In the genomic region with DNA sequence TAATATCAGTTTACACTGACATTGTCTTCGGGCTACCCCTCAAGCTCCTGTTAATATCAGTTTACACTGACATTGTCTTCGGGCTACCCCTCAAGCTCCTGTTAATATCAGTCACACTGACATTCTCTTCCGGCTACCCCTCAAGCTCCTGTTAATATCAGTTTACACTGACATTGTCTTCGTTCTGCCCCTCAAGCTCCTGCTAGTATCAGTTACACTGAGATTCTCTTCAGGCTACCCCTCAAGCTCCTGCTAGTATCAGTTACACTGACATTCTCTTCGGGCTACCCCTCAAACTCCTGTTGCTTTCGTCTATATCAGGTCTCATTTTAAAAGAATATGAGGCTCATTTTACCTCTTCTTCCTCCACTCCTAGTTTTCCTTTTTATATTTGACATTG, we compare ENCODE assay signal across 7 cellular contexts.
A peak's percentile ranks its signal among the peaks of the same experiment; 100 is the strongest.
DNase-seq lines count a peak whose midpoint lies in the region; ATAC-seq, FAIRE-seq and TF ChIP-seq lines count a peak whose summit lies in the region.
"Not testable (repeated sequence)": the region's sequence is repeated elsewhere in the genome, so short reads cannot be mapped to it uniquely, and the experiment has no call there.

No MANE protein-coding gene starts in this region.

- peaks cover 34 to 46% (median 41%) of the 10 kb centered on the region in 3 experiments for H3K36me3 Mint-ChIP-seq in H9 (ENCODE audit: insufficient read depth in 1 of 3, low read depth in 3 of 3)
- peaks cover 66% of the 10 kb centered on the region for H3K36me3 Mint-ChIP-seq in activated B cell treated with CpG ODN at 0.5 μM for 24 hours (ENCODE audit: low read depth)
- H3K36me3 Mint-ChIP-seq in nephron (ENCODE audit: low read depth), result peaks cover 68% of the 10 kb centered on the region

- H2BK120ac ChIP-seq in H9 (ENCODE audit: low read depth, low read length, poor library complexity, severe bottlenecking); H1 (replicated peaks; ENCODE audit: low read depth, low read length): not testable (repeated sequence)

- H3K4me2 ChIP-seq in H9 (ENCODE audit: insufficient read depth, insufficient read length, low read length); H1 (ENCODE audit: insufficient read depth in 1 of 2, low read depth in 2 of 2, low read length in 2 of 2): not testable (repeated sequence)

- H3K4me3 ChIP-seq in H1 (ENCODE audit: extremely low read depth in 1 of 4, insufficient read depth in 2 of 4, low read depth in 3 of 4, low read length in 4 of 4); psoas muscle: not testable (repeated sequence)

- not testable (repeated sequence) for TF ChIP-seq EP300 in H1 (IDR thresholded peaks at IDR 0.05; ENCODE audit: borderline replicate concordance in 1 of 2, low read depth in 2 of 2, low read length in 2 of 2)

- intact Hi-C loops in activated B cell treated with CpG ODN at 0.5 μM for 24 hours (cut with micrococcal nuclease); psoas muscle (cut with DNase I): not testable (repeated sequence)

- not testable (repeated sequence) for H3K27me3 ChIP-seq in H9 (ENCODE audit: insufficient read depth, low read length); H1 (replicated peaks in 1 of 4; ENCODE audit: control insufficient read depth in 3 of 4, extremely low read depth in 1 of 4, insufficient read depth in 3 of 4, low read length in 3 of 4); psoas muscle (ENCODE audit: insufficient read depth in 3 of 3, low read length in 2 of 3)

- TF ChIP-seq POLR2A in H1 (IDR thresholded peaks at IDR 0.05; ENCODE audit: control extremely low read depth in 1 of 2, low read depth in 2 of 2, low read length in 2 of 2), result not testable (repeated sequence)

- ATAC-seq in activated B cell treated with CpG ODN at 0.5 μM for 24 hours (ENCODE audit: low read depth); psoas muscle: not testable (repeated sequence)

- not testable (repeated sequence) for DNase-seq in H9; activated B cell treated with CpG ODN at 0.5 μM for 24 hours; H1 (ENCODE audit: low read depth in 1 of 2, low spot score in 2 of 2); psoas muscle
- DNase-seq in NCI-H2107 (lab: John Stamatoyannopoulos, UW) (peak; percentile 40), NCI-H2171 treated with DMSO at 0.1 percent for 48 hours (lab: John Stamatoyannopoulos, UW) (peak; percentile 72)

- H3K79me2 ChIP-seq in H9 (ENCODE audit: insufficient read depth, low read length); H1 (ENCODE audit: control insufficient read depth in 1 of 2, insufficient read depth in 2 of 2, low read length in 2 of 2): not testable (repeated sequence)

- not testable (repeated sequence) for H3K4ac ChIP-seq in H9 (ENCODE audit: low read depth, low read length); H1 (replicated peaks; ENCODE audit: insufficient read length, low read depth, low read length)

- H4K5ac ChIP-seq in H9 (ENCODE audit: insufficient read length, low read depth, low read length); H1 (ENCODE audit: insufficient read length, low read depth, low read length): not testable (repeated sequence)

- H3K9me3 ChIP-seq in H9 (ENCODE audit: control insufficient read depth, low read depth, low read length); H1 (ENCODE audit: insufficient read depth in 2 of 2, low read depth in 1 of 2, low read length in 1 of 2); psoas muscle: not testable (repeated sequence)

- H3K36me3 ChIP-seq in H1 (ENCODE audit: control insufficient read depth in 2 of 4, insufficient read depth in 4 of 4, low read length in 3 of 4), result peaks cover 0 to 29% (median 5%) of the 10 kb centered on the region in 4 experiments; a peak in 4 of 8 replicates
- H3K36me3 ChIP-seq in psoas muscle (ENCODE audit: insufficient read depth in 1 of 2, low read depth in 1 of 2), result peaks cover 10 to 77% of the 10 kb centered on the region in 2 donors

- H3K4me1 ChIP-seq in H9 (ENCODE audit: insufficient read depth, low read length); psoas muscle: not testable (repeated sequence)
- H3K4me1 ChIP-seq in H1 (replicated peaks in 1 of 4; ENCODE audit: control insufficient read depth in 3 of 4, insufficient read depth in 4 of 4, low read length in 3 of 4), result peaks cover 6 to 24% (median 19%) of the 10 kb centered on the region in 4 experiments; a peak in 5 of 7 replicates

- TF ChIP-seq CTCF in H9 (conservative IDR thresholded peaks at IDR 0.05); activated B cell treated with CpG ODN at 0.5 μM for 24 hours (IDR thresholded peaks at IDR 0.05); H1 (IDR thresholded peaks at IDR 0.05; ENCODE audit: control extremely low read depth in 1 of 3, insufficient read depth in 1 of 3, low read depth in 1 of 3, low read length in 3 of 3); nephron (IDR thresholded peaks at IDR 0.05; ENCODE audit: unreplicated experiment in 3 of 3); psoas muscle (IDR thresholded peaks at IDR 0.05): not testable (repeated sequence)

- FAIRE-seq in H1 (lab: Jason Lieb, UNC), result not testable (repeated sequence)

- H2AK5ac ChIP-seq in H9 (ENCODE audit: insufficient read length, low read length); H1 (ENCODE audit: low read depth, low read length): not testable (repeated sequence)

- H3K9ac ChIP-seq in H9 (ENCODE audit: extremely low read depth, insufficient read length, low read length); H1 (replicated peaks in 1 of 4; ENCODE audit: extremely low read depth in 1 of 4, low read depth in 3 of 4, low read length in 3 of 4): not testable (repeated sequence)

- H2BK5ac ChIP-seq in H9 (ENCODE audit: insufficient read length, low read length), result not testable (repeated sequence)
- peak overlapping the region; percentile 36; the same call in 1 of the 2 replicates for H2BK5ac ChIP-seq in H1 (ENCODE audit: low read depth, low read length)

- POLR2A ChIA-PET in activated B cell treated with CpG ODN at 0.5 μM for 24 hours (lab: Charles Lee) (interaction anchor here (0.5 to 0.6 kb wide), 2 partner anchors 40 to 103 kb away, joined by 6 read pairs; no protein-coding TSS in a partner anchor), H1 (lab: Charles Lee; ENCODE audit: partially characterized antibody) (interaction anchor here (1.0 to 3.7 kb wide), 3 partner anchors 10 to 24 kb away, joined by 5 to 13 read pairs (median 13); no protein-coding TSS in a partner anchor)

- H4K91ac ChIP-seq in H9 (ENCODE audit: insufficient read length, low read depth, low read length), result not testable (repeated sequence)
- peak overlapping the region; percentile 3 for H4K91ac ChIP-seq in H1 (replicated peaks; ENCODE audit: insufficient read length, low read length)

- H3K9me3 Mint-ChIP-seq in H9, activated B cell treated with CpG ODN at 0.5 μM for 24 hours, nephron: not testable (repeated sequence)

- not testable (repeated sequence) for H2BK20ac ChIP-seq in H9 (ENCODE audit: low read depth, low read length, poor library complexity, severe bottlenecking); H1 (ENCODE audit: low read length)

- H3K27ac Mint-ChIP-seq in H9 (peak overlapping the region; percentile 28 to 74 (median 55); a peak in 5 of 7 replicates), activated B cell treated with CpG ODN at 0.5 μM for 24 hours (peak overlapping the region; percentile 42), nephron (peak overlapping the region; percentile 7 to 25 (median 16))

- not testable (repeated sequence) for H3K23me2 ChIP-seq in H9 (ENCODE audit: insufficient read length, low read depth, low read length, poor library complexity, severe bottlenecking); H1 (ENCODE audit: low read depth, low read length)

- not testable (repeated sequence) for H3K27me3 Mint-ChIP-seq in H9 (ENCODE audit: low read depth); activated B cell treated with CpG ODN at 0.5 μM for 24 hours; nephron (ENCODE audit: low read depth)

- CTCF ChIA-PET in activated B cell treated with CpG ODN at 0.5 μM for 24 hours (lab: Charles Lee), result not testable (repeated sequence)
- CTCF ChIA-PET in H1 (lab: Charles Lee; ENCODE audit: partially characterized antibody), result interaction anchor here (0.7 to 1.0 kb wide), 4 partner anchors 48 to 223 kb away, joined by 3 to 4 read pairs (median 3); no protein-coding TSS in a partner anchor

- H4K8ac ChIP-seq in H9 (replicated peaks; ENCODE audit: insufficient read length, low read depth, low read length); H1 (ENCODE audit: extremely low read depth, insufficient read depth, low read length): not testable (repeated sequence)

- H2BK15ac ChIP-seq in H9 (ENCODE audit: low read depth, low read length); H1 (ENCODE audit: low read length): not testable (repeated sequence)

- H2BK12ac ChIP-seq in H9 (ENCODE audit: insufficient read length, low read depth, low read length); H1 (ENCODE audit: low read depth, low read length): not testable (repeated sequence)

- H3T11ph ChIP-seq in H9 (ENCODE audit: low read length), result not testable (repeated sequence)

- TF ChIP-seq RAD21 in H1 (IDR thresholded peaks at IDR 0.05 in 1 of 2, conservative IDR thresholded peaks at IDR 0.05 in 1 of 2; ENCODE audit: low read depth in 2 of 2, low read length in 2 of 2), result not testable (repeated sequence)

- H2AFZ ChIP-seq in H9 (ENCODE audit: low read length); H1 (ENCODE audit: low read length): not testable (repeated sequence)

- H3K4me1 Mint-ChIP-seq in H9 (peaks cover 38 to 52% of the 10 kb centered on the region in 2 experiments), nephron (peaks cover 12% of the 10 kb centered on the region)
- not testable (repeated sequence) for H3K4me1 Mint-ChIP-seq in activated B cell treated with CpG ODN at 0.5 μM for 24 hours

- no CpG with 5 or more reads among the region's 6 CpGs for WGBS in H9 (ENCODE audit: extremely low coverage, insufficient read length, low lambda C conversion rate)
- 76% methylated on average over 6 of the region's 6 CpGs; no CpG with 5 or more reads in 1 of the 2 experiments for WGBS in H1 (ENCODE audit: extremely low coverage in 1 of 2, insufficient coverage in 1 of 2, insufficient read length in 1 of 2, insufficient replicate concordance in 2 of 2, low coverage in 1 of 2, low lambda C conversion rate in 2 of 2, missing lambda C conversion rate in 1 of 2), 2 experiments
- 35 to 37% (median 36%) methylated on average over 6 of the region's 6 CpGs for WGBS in psoas muscle, 3 donors

- H3K23ac ChIP-seq in H9 (ENCODE audit: insufficient read length, low read depth, low read length); H1 (ENCODE audit: insufficient read length): not testable (repeated sequence)

- not testable (repeated sequence) for H3K4me3 Mint-ChIP-seq in H9, activated B cell treated with CpG ODN at 0.5 μM for 24 hours
- peak overlapping the region in 1 of 3 experiments; percentile 16 for H3K4me3 Mint-ChIP-seq in nephron

- H4K20me1 ChIP-seq in H9 (ENCODE audit: control insufficient read depth, insufficient read depth, insufficient read length); H1 (replicated peaks in 1 of 2; ENCODE audit: control insufficient read depth in 1 of 2, insufficient read depth in 2 of 2, low read length in 2 of 2): not testable (repeated sequence)

- not testable (repeated sequence) for H3K14ac ChIP-seq in H9 (ENCODE audit: insufficient read depth, low read length); H1 (ENCODE audit: insufficient read length)

- not testable (repeated sequence) for H3K56ac ChIP-seq in H9 (ENCODE audit: insufficient read length, low read depth, low read length); H1 (replicated peaks; ENCODE audit: insufficient read length, low read depth, low read length)

- H3K27ac ChIP-seq in H9 (ENCODE audit: insufficient read length, low read depth, low read length); H1 (ENCODE audit: low read depth, low read length): not testable (repeated sequence)
- peak overlapping the region; percentile 7 for H3K27ac ChIP-seq in psoas muscle

- not testable (repeated sequence) for H3K18ac ChIP-seq in H9 (ENCODE audit: insufficient read length, low read depth, low read length); H1 (ENCODE audit: extremely low read depth, low read length)

- H3K79me1 ChIP-seq in H9 (ENCODE audit: insufficient read depth, low read depth, low read length, poor library complexity, severe bottlenecking); H1 (ENCODE audit: low read depth, low read length): not testable (repeated sequence)
